In the genomic region with DNA sequence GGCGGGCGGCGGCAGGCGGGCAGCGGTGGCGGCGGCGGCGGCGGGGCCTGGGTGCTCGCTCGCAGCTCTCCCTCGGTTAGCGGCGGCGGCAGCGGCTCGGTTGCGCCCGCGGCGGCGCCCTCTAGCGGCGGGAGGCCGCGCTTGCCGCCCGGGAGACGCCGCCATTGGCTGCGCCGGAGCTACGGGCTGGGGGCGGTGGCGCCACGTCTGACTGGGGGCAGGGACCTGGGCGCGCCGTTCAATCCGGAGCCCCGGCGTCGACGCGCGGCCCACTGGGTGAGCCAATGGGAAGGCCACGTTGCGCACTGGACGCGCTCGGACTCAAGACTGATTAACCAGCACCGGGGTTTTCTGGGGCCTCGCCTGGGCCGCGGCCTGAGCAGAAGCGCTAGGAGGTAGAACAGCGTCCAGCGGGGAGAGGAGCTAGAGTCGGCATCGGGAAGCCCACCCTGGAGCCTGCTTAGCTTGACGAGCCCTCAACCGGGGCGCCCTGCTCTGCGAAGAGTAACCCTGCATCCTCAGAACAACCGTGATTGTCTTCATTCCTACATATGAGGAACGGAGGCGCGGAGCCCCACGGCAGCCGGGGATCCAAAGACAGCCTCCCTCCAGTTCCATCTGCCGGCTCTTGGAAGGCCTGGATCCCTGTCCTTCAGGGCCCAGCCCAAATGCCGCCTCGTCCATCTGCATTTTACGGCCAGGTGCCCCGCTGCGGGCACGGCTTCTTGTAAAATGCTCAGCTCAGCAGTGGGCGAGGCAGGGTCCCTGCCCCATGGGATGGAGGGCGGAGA, we compare ENCODE assay signal across 8 cellular contexts. TPM values are rescaled to one million over a fixed set of nuclear protein-coding genes. Genes with fewer than 3 reads are reported as not detected.
DNase-seq lines count a peak whose midpoint lies in the region; ATAC-seq and TF ChIP-seq lines count a peak whose summit lies in the region.

A gene with protein sequence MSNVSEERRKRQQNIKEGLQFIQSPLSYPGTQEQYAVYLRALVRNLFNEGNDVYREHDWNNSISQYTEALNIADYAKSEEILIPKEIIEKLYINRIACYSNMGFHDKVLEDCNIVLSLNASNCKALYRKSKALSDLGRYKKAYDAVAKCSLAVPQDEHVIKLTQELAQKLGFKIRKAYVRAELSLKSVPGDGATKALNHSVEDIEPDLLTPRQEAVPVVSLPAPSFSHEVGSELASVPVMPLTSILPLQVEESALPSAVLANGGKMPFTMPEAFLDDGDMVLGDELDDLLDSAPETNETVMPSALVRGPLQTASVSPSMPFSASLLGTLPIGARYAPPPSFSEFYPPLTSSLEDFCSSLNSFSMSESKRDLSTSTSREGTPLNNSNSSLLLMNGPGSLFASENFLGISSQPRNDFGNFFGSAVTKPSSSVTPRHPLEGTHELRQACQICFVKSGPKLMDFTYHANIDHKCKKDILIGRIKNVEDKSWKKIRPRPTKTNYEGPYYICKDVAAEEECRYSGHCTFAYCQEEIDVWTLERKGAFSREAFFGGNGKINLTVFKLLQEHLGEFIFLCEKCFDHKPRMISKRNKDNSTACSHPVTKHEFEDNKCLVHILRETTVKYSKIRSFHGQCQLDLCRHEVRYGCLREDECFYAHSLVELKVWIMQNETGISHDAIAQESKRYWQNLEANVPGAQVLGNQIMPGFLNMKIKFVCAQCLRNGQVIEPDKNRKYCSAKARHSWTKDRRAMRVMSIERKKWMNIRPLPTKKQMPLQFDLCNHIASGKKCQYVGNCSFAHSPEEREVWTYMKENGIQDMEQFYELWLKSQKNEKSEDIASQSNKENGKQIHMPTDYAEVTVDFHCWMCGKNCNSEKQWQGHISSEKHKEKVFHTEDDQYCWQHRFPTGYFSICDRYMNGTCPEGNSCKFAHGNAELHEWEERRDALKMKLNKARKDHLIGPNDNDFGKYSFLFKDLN (minus strand): TSS at position 93 of the 791 bp plus-strand sequence. CDS start 14,904 bp downstream, outside the sequence.

- peak within 1 kb of the TSS; percentile 94 for H3K9ac ChIP-seq in liver (ENCODE audit: low read depth in 1 of 2, low read length in 2 of 2)

- H3K36me3 ChIP-seq in liver (ENCODE audit: control insufficient read depth in 4 of 4, insufficient read depth in 3 of 4, low read depth in 1 of 4, low read length in 3 of 4) = no peaks in the 10 kb centered on the region

- H3K27me3 ChIP-seq in liver (ENCODE audit: control insufficient read depth in 4 of 4, insufficient read depth in 4 of 4, low read length in 3 of 4) = no peaks in the 10 kb centered on the region

- under 1% methylated on average over 80 of the region's 80 CpGs for WGBS in liver

- peak within 1 kb of the TSS; percentile 82 to 92 (median 91) for H3K4me3 ChIP-seq in liver (ENCODE audit: low read depth in 1 of 3, low read length in 3 of 3)

- no peaks in the 10 kb centered on the region for H3K9me3 ChIP-seq in liver (ENCODE audit: control insufficient read depth in 4 of 4, low read length in 3 of 4)

- peak; percentile 92 for ATAC-seq in GM19372 (IDR thresholded peaks at IDR 0.05; ENCODE audit: low read depth, unreplicated experiment)
- ATAC-seq in HG03558 (IDR thresholded peaks at IDR 0.05; ENCODE audit: extremely low read depth, unreplicated experiment) = peak; percentile 75

- TF ChIP-seq CTCF in liver (IDR thresholded peaks at IDR 0.05; ENCODE audit: low read depth, low read length, missing input control) = peak; percentile 91

- DNase-seq in CD1c-positive myeloid dendritic cell (ENCODE audit: extremely low spot score) (peak; percentile 99), NCI-H748 treated with DMSO at 0.1 percent for 48 hours (lab: John Stamatoyannopoulos, UW) (peak; percentile 76), dermis blood vessel endothelial cell (peak; percentile 99)
- peak; percentile 85 to 89 for DNase-seq in activated CD4-positive, alpha-beta T cell treated with anti-CD3 and anti-CD28 coated beads, Interleukin-2, amount 50 U/mL, for 4 hours
- DNase-seq in stimulated activated CD4-positive, alpha-beta T cell treated with anti-CD3 and anti-CD28 coated beads, Interleukin-4, amount 100 ng/mL, for 24 hours = peak; percentile 93

- H3K4me1 ChIP-seq in liver (ENCODE audit: control insufficient read depth in 4 of 4, insufficient read depth in 4 of 4, low read length in 3 of 4) = peaks cover 11 to 52% (median 43%) of the 10 kb centered on the region in 4 donors

- peak; percentile 12 to 42 for TF ChIP-seq RAD21 in liver (IDR thresholded peaks at IDR 0.05)

- H3K27ac ChIP-seq in liver (ENCODE audit: low read depth in 1 of 2, low read length in 2 of 2) = peak within 1 kb of the TSS; percentile 98 to 99

TF ChIP-seq in liver, 16 proteins besides CTCF, POLR2A, EP300 and RAD21:
- TF ChIP-seq SP1 (IDR thresholded peaks at IDR 0.05) = peak; percentile 69
- TF ChIP-seq, protein P1, sequence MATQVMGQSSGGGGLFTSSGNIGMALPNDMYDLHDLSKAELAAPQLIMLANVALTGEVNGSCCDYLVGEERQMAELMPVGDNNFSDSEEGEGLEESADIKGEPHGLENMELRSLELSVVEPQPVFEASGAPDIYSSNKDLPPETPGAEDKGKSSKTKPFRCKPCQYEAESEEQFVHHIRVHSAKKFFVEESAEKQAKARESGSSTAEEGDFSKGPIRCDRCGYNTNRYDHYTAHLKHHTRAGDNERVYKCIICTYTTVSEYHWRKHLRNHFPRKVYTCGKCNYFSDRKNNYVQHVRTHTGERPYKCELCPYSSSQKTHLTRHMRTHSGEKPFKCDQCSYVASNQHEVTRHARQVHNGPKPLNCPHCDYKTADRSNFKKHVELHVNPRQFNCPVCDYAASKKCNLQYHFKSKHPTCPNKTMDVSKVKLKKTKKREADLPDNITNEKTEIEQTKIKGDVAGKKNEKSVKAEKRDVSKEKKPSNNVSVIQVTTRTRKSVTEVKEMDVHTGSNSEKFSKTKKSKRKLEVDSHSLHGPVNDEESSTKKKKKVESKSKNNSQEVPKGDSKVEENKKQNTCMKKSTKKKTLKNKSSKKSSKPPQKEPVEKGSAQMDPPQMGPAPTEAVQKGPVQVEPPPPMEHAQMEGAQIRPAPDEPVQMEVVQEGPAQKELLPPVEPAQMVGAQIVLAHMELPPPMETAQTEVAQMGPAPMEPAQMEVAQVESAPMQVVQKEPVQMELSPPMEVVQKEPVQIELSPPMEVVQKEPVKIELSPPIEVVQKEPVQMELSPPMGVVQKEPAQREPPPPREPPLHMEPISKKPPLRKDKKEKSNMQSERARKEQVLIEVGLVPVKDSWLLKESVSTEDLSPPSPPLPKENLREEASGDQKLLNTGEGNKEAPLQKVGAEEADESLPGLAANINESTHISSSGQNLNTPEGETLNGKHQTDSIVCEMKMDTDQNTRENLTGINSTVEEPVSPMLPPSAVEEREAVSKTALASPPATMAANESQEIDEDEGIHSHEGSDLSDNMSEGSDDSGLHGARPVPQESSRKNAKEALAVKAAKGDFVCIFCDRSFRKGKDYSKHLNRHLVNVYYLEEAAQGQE (IDR thresholded peaks at IDR 0.05) = peak; percentile 86
- peak; percentile 93 for TF ChIP-seq TAF1 (conservative IDR thresholded peaks at IDR 0.05)
- TF ChIP-seq, protein P2, sequence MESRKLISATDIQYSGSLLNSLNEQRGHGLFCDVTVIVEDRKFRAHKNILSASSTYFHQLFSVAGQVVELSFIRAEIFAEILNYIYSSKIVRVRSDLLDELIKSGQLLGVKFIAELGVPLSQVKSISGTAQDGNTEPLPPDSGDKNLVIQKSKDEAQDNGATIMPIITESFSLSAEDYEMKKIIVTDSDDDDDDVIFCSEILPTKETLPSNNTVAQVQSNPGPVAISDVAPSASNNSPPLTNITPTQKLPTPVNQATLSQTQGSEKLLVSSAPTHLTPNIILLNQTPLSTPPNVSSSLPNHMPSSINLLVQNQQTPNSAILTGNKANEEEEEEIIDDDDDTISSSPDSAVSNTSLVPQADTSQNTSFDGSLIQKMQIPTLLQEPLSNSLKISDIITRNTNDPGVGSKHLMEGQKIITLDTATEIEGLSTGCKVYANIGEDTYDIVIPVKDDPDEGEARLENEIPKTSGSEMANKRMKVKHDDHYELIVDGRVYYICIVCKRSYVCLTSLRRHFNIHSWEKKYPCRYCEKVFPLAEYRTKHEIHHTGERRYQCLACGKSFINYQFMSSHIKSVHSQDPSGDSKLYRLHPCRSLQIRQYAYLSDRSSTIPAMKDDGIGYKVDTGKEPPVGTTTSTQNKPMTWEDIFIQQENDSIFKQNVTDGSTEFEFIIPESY (IDR thresholded peaks at IDR 0.05) = no peak
- no peak for TF ChIP-seq FOXA2 (IDR thresholded peaks at IDR 0.05)
- TF ChIP-seq YY1 (IDR thresholded peaks at IDR 0.05) = peak; percentile 83
- TF ChIP-seq GABPA (IDR thresholded peaks at IDR 0.05 in 1 of 2, conservative IDR thresholded peaks at IDR 0.05 in 1 of 2) = peak in 1 of 2 donors; percentile 11
- TF ChIP-seq HNF4A (conservative IDR thresholded peaks at IDR 0.05) = peak in 1 of 2 donors; percentile 26
- TF ChIP-seq RXRA (IDR thresholded peaks at IDR 0.05) = peak; percentile 52 to 74
- no peak for TF ChIP-seq HNF4G (IDR thresholded peaks at IDR 0.05)

RNA-seq across cellular contexts. Expression of the gene that starts here (rescaled TPM):
- total RNA-seq in dermis blood vessel endothelial cell = 43.4 and 107 TPM in 2 replicates
- total RNA-seq in liver = 10 to 100 TPM; 33.3 to 37.7 TPM
- polyA plus RNA-seq in liver = 10 to 100 TPM; 12.4 to 16.1 TPM

Comparison
In these comparisons a context has a peak if more than half of its experiments do, and no peak if none do; other contexts are left out.
1. Peak in every context shown above with its lines: DNase-seq, ATAC-seq, H3K4me3 ChIP-seq and H3K27ac ChIP-seq.